Comparison of ENCODE assay signal across 9 cellular contexts in the genomic region with DNA sequence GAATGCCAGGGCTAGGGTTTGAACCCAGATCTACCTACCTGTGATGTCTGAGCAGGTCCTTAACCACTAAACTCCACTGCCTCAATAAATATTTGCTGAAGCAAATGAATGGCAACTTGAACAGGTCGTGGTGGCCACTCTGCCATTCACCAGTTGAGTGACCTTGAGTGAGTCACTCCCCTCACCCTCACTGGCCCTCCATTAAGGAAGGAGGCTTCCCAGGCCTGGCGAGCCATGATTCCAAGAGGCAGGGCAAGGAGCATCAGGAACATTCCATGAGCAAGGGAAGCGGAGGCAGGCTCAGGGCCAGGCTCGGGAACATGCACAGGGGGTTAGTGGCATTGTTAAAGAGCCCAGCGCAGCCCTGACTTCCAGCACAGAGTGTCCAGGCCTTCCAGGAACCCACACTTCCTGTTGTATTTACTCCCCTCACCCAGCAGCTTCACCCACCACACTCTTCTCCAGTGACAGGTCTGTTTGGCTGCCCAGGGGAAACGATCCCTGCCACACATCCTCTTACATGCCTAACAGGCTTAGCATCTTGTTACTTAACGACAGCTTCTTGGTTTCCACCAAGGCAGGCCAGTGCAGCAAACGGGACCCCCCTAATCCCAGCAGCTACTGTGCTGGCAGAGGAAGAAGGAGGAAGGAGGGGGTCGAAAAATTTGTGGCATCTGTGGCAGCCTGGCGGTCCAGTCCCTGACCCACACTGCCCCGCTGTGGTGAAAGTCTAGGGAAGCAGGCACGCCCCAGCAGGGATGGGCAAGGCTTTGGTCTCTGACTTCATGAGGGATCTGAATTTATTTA. TPM values are rescaled to one million over a fixed set of nuclear protein-coding genes. Genes with fewer than 3 reads are reported as not detected.
DNase-seq lines count a peak whose midpoint lies in the region; ATAC-seq and TF ChIP-seq lines count a peak whose summit lies in the region.
"Had no signal": no experiment of that assay in that cellular context is flagged by ENCODE, and none has a peak within 500 bp of the region (broad histone marks: within the 10 kb centered on the region; RNA-seq: fewer than 3 reads in every experiment).

No MANE protein-coding gene starts in this region.

- H3K27me3 ChIP-seq in liver (ENCODE audit: control insufficient read depth in 4 of 4, insufficient read depth in 4 of 4, low read length in 3 of 4) (no peaks in the 10 kb centered on the region), thyroid gland (no peaks in the 10 kb centered on the region)

- peak; percentile 87 for TF ChIP-seq CTCF in chondrocyte (IDR thresholded peaks at IDR 0.05)
- TF ChIP-seq CTCF in liver (IDR thresholded peaks at IDR 0.05; ENCODE audit: low read depth, low read length, missing input control) = peak; percentile 51
- peak in 4 of 6 experiments; percentile 40 to 59 (median 50) for TF ChIP-seq CTCF in thyroid gland (IDR thresholded peaks at IDR 0.05)

- DNase-seq in AG08396 (ENCODE audit: low spot score) (peak; percentile 80), GM19238 (ENCODE audit: insufficient read length, low spot score) (peak; percentile 21), chondrocyte (ENCODE audit: low spot score) (no peak), thyroid gland (peak; percentile 55 to 60), NCI-H1048 (lab: John Stamatoyannopoulos, UW) (no peak)

- H3K36me3 ChIP-seq in liver (ENCODE audit: control insufficient read depth in 4 of 4, insufficient read depth in 3 of 4, low read depth in 1 of 4, low read length in 3 of 4) (no peaks in the 10 kb centered on the region), thyroid gland (no peaks in the 10 kb centered on the region)

- H3K9me3 Mint-ChIP-seq in chondrocyte (ENCODE audit: low read depth) = no peaks in the 10 kb centered on the region
- H3K9me3 Mint-ChIP-seq: central memory CD8-positive, alpha-beta T cell had no signal

- H3K27me3 Mint-ChIP-seq in chondrocyte (ENCODE audit: low read depth) = no peaks in the 10 kb centered on the region

- H3K4me1 Mint-ChIP-seq in chondrocyte (ENCODE audit: low read depth) = peaks cover 6% of the 10 kb centered on the region
- H3K4me1 Mint-ChIP-seq: central memory CD8-positive, alpha-beta T cell had no signal

- 54% methylated on average over 12 of the region's 12 CpGs for WGBS in liver
- WGBS in thyroid gland, 2 donors = 42 to 44% methylated on average over 12 of the region's 12 CpGs

- no peak overlapping the region for H3K4me3 Mint-ChIP-seq in chondrocyte (ENCODE audit: unreplicated experiment)
- H3K4me3 Mint-ChIP-seq: central memory CD8-positive, alpha-beta T cell had no signal

- TF ChIP-seq RAD21 in liver (IDR thresholded peaks at IDR 0.05) = peak; percentile 77 to 88

- no peak overlapping the region for H3K4me3 ChIP-seq in liver (ENCODE audit: low read depth in 1 of 3, low read length in 3 of 3)
- H3K4me3 ChIP-seq in thyroid gland (replicated peaks in 1 of 3) = no peak overlapping the region

- no peaks in the 10 kb centered on the region for H3K36me3 Mint-ChIP-seq in chondrocyte (ENCODE audit: low read depth)

- H3K4me1 ChIP-seq in liver (ENCODE audit: control insufficient read depth in 4 of 4, insufficient read depth in 4 of 4, low read length in 3 of 4) (no peaks in the 10 kb centered on the region), thyroid gland (no peaks in the 10 kb centered on the region)

- TF ChIP-seq POLR2A in thyroid gland (IDR thresholded peaks at IDR 0.05) = no peak

- intact Hi-C loops in thyroid gland (cut with DNase I) = no loop called here

- no peaks in the 10 kb centered on the region for H3K9me3 ChIP-seq in liver (ENCODE audit: control insufficient read depth in 4 of 4, low read length in 3 of 4)
- no peaks in the 10 kb centered on the region for H3K9me3 ChIP-seq in thyroid gland

- H3K27ac ChIP-seq in liver (ENCODE audit: low read depth in 1 of 2, low read length in 2 of 2) (no peak overlapping the region), thyroid gland (no peak overlapping the region)

- ATAC-seq in GM19023 (IDR thresholded peaks at IDR 0.05; ENCODE audit: unreplicated experiment) = no peak

- no peak overlapping the region for H3K27ac Mint-ChIP-seq in chondrocyte (ENCODE audit: unreplicated experiment)

- no peak overlapping the region for H3K9ac ChIP-seq in liver (ENCODE audit: low read depth in 1 of 2, low read length in 2 of 2)

TF ChIP-seq in PFSK-1, 5 proteins besides CTCF, POLR2A, EP300 and RAD21:
- TF ChIP-seq FOXP2 (optimal IDR thresholded peaks at IDR 0.05; ENCODE audit: borderline replicate concordance, extremely low read depth, extremely low read length, insufficient read depth) = peak; percentile 21
- no peak for TF ChIP-seq REST (IDR thresholded peaks at IDR 0.05; ENCODE audit: insufficient read depth in 1 of 2, low read depth in 2 of 2, low read length in 2 of 2)
- no peak for TF ChIP-seq TAF1 (IDR thresholded peaks at IDR 0.05; ENCODE audit: borderline replicate concordance, insufficient read depth, low read length)
- TF ChIP-seq SIN3A (IDR thresholded peaks at IDR 0.05; ENCODE audit: borderline replicate concordance, insufficient read depth, low read length) = no peak
- TF ChIP-seq POLR2AphosphoS5 (IDR thresholded peaks at IDR 0.05; ENCODE audit: low read depth, low read length) = no peak

TF ChIP-seq in liver, 16 proteins besides CTCF, POLR2A, EP300 and RAD21:
- TF ChIP-seq RXRA (IDR thresholded peaks at IDR 0.05) = peak in 1 of 2 donors; percentile 8
- no peak for TF ChIP-seq EGR1 (IDR thresholded peaks at IDR 0.05; ENCODE audit: low read depth in 2 of 2)

RNA-seq across cellular contexts. Expression of gene TTC1, which starts 43.7 kb away (rescaled TPM):
- 49.7 TPM for polyA plus RNA-seq in PFSK-1 (2012; ENCODE audit: insufficient read length, low read depth)
- total RNA-seq in chondrocyte = 41.1 to 47.8 TPM (median 42.0 TPM) in 3 replicates
- 10 to 100 TPM; 18.0 to 18.4 TPM for total RNA-seq in liver
- polyA plus RNA-seq in liver = 10 to 100 TPM; 26.0 to 35.5 TPM
- total RNA-seq in thyroid gland = 10 to 100 TPM; 22.3 to 47.1 (median 36.5) TPM

RNA-seq across cellular contexts. Expression of gene ADRA1B, which starts 49.0 kb away (rescaled TPM):
- polyA plus RNA-seq in PFSK-1 (2012; ENCODE audit: insufficient read length, low read depth) = 13.2 TPM
- total RNA-seq in chondrocyte (0.72 to 2.9 TPM (median 1.1 TPM) in 3 replicates), liver (10 to 100 TPM in 1 of 2 donors, under 1 TPM in 1; 0.70 to 13.1 TPM), thyroid gland (10 to 100 TPM in 1 of 4 donors, 1 to 10 TPM in 3; 1.2 to 13.2 (median 3.1) TPM)
- polyA plus RNA-seq in liver = 10 to 100 TPM in 1 of 2 donors, 1 to 10 TPM in 1; 6.0 to 10.3 TPM

Comparison
In these comparisons a context has a peak if more than half of its experiments do, and no peak if none do; other contexts are left out.
1. DNase-seq: peak in AG08396 (single experiment), GM19238 (single experiment) and thyroid gland (2 of 2); none in chondrocyte (single experiment) and NCI-H1048 (single experiment).
2. Peak in every context shown above with its lines, with median percentiles within 50 percentile points of each other: CTCF ChIP-seq.